In genomic region chr10:119290301-119291036, GRCh38 we compare ENCODE assay signal across 12 cellular contexts.
A peak's percentile ranks its signal among the peaks of the same experiment; 100 is the strongest.
DNase-seq lines count a peak whose midpoint lies in the region; ATAC-seq and TF ChIP-seq lines count a peak whose summit lies in the region.
"Had no signal": no experiment of that assay in that cellular context is flagged by ENCODE, and none has a peak within 500 bp of the region (broad histone marks: within the 10 kb centered on the region; RNA-seq: fewer than 3 reads in every experiment).

No MANE protein-coding gene starts in this region.

- 51 to 62% (median 59%) methylated on average over 10 to 12 of the region's 12 CpGs for WGBS in spleen, 5 donors

- no peaks in the 10 kb centered on the region for H3K27me3 Mint-ChIP-seq in T-helper 1 cell treated with Interleukin-12 subunit alpha and Interleukin-12 subunit beta and Interleukin-4 antibody, amounts not matched to agents 30 μg/mL and 1 μg/mL, for 36 hours (ENCODE audit: low read depth)
- H3K27me3 Mint-ChIP-seq in T-helper 17 cell, result no peaks in the 10 kb centered on the region

- ATAC-seq in T-helper 17 cell (no peak), GM18519 (IDR thresholded peaks at IDR 0.05; ENCODE audit: low FRiP score, unreplicated experiment) (no peak)
- ATAC-seq: body of pancreas had no signal

- no peaks in the 10 kb centered on the region for H3K9me3 Mint-ChIP-seq in T-helper 1 cell treated with Interleukin-12 subunit alpha and Interleukin-12 subunit beta and Interleukin-4 antibody, amounts not matched to agents 30 μg/mL and 1 μg/mL, for 36 hours

- TF ChIP-seq CTCF in right atrium auricular region (IDR thresholded peaks at IDR 0.05), result no peak
- no peak for TF ChIP-seq CTCF in spleen (IDR thresholded peaks at IDR 0.05 in 8 of 11, conservative IDR thresholded peaks at IDR 0.05 in 3 of 11)

- no peak overlapping the region for H3K4me3 ChIP-seq in right atrium auricular region
- no peak overlapping the region for H3K4me3 ChIP-seq in spleen
- H3K4me3 ChIP-seq: body of pancreas had no signal

- intact Hi-C loops in spleen (cut with DNase I; ENCODE audit: low total_unique reads), result no loop called here

- H3K36me3 ChIP-seq in right atrium auricular region (no peaks in the 10 kb centered on the region), spleen (peaks cover 0 to 10% (median 0%) of the 10 kb centered on the region in 6 donors)

- TF ChIP-seq POLR2A in spleen (IDR thresholded peaks at IDR 0.05), result no peak

- peaks cover 69% of the 10 kb centered on the region for H3K4me1 Mint-ChIP-seq in T-helper 1 cell treated with Interleukin-12 subunit alpha and Interleukin-12 subunit beta and Interleukin-4 antibody, amounts not matched to agents 30 μg/mL and 1 μg/mL, for 36 hours (ENCODE audit: low read depth)
- peaks cover 44% of the 10 kb centered on the region for H3K4me1 Mint-ChIP-seq in T-helper 17 cell

- H3K27me3 ChIP-seq in right atrium auricular region (no peaks in the 10 kb centered on the region), spleen (replicated peaks in 1 of 7) (no peaks in the 10 kb centered on the region)
- H3K27me3 ChIP-seq: body of pancreas had no signal

- peak overlapping the region; percentile 60 for H3K4me3 Mint-ChIP-seq in T-helper 1 cell treated with Interleukin-12 subunit alpha and Interleukin-12 subunit beta and Interleukin-4 antibody, amounts not matched to agents 30 μg/mL and 1 μg/mL, for 36 hours
- no peak overlapping the region for H3K4me3 Mint-ChIP-seq in T-helper 17 cell

- H3K4me1 ChIP-seq in right atrium auricular region (peaks cover 0 to 66% of the 10 kb centered on the region in 2 donors), spleen (peaks cover 21 to 89% (median 67%) of the 10 kb centered on the region in 6 donors)

- peaks cover 19% of the 10 kb centered on the region for H3K36me3 Mint-ChIP-seq in T-helper 1 cell treated with Interleukin-12 subunit alpha and Interleukin-12 subunit beta and Interleukin-4 antibody, amounts not matched to agents 30 μg/mL and 1 μg/mL, for 36 hours (ENCODE audit: low read depth)
- no peaks in the 10 kb centered on the region for H3K36me3 Mint-ChIP-seq in T-helper 17 cell (ENCODE audit: low read depth)

- H3K27ac Mint-ChIP-seq in T-helper 1 cell treated with Interleukin-12 subunit alpha and Interleukin-12 subunit beta and Interleukin-4 antibody, amounts not matched to agents 30 μg/mL and 1 μg/mL, for 36 hours, result peak overlapping the region; percentile 68
- H3K27ac Mint-ChIP-seq in T-helper 17 cell, result peak overlapping the region; percentile 89

- DNase-seq in T-helper 1 cell (no peak), T-helper 17 cell (no peak), right atrium auricular region (ENCODE audit: low spot score) (no peak), spleen (no peak), germinal center (ENCODE audit: low spot score) (no peak)
- no peak for DNase-seq in effector CD8-positive, alpha-beta T cell (lab: John Stamatoyannopoulos, UW)
- DNase-seq: 8988T; body of pancreas; NCI-H446; stimulated activated naive CD4-positive, alpha-beta T cell treated with Interleukin-2 at 50 U/mL for 16 hours had no signal

- H3K27ac ChIP-seq in right atrium auricular region, result peak overlapping the region; percentile 37 to 50
- peak overlapping the region in 5 of 8 donors; percentile 3 to 58 (median 48) for H3K27ac ChIP-seq in spleen
- H3K27ac ChIP-seq: body of pancreas had no signal

- H3K9me3 ChIP-seq in T-helper 17 cell (ENCODE audit: control insufficient read depth, low read length, poor library complexity, severe bottlenecking) (no peaks in the 10 kb centered on the region), right atrium auricular region (no peaks in the 10 kb centered on the region), spleen (no peaks in the 10 kb centered on the region)
- H3K9me3 ChIP-seq: body of pancreas had no signal
